ENCODE assay signal across 10 cellular contexts in genomic region chr3:142296507-142296906, GRCh38.
"Had no signal": no experiment of that assay in that cellular context is flagged by ENCODE, and none has a peak within 500 bp of the region (broad histone marks: within the 10 kb centered on the region; RNA-seq: fewer than 3 reads in every experiment).

No MANE protein-coding gene starts in this region.

- H3K9me3 ChIP-seq: HAP-1 had no signal

- H3K27ac ChIP-seq: GM23248 had no signal

- ATAC-seq: HCT116, K562 had no signal

- H3K36me3 ChIP-seq: HAP-1 had no signal

- DNase-seq: GM23248, GOT3, H7, HFFc6, IMR-90, Kasumi-1, KG1 had no signal

- H3K4me1 ChIP-seq: HAP-1 had no signal

- H3K9ac ChIP-seq: GM23248 had no signal

- H3K4me3 ChIP-seq: GM23248, HAP-1, K562 had no signal

- H2AFZ ChIP-seq: GM23248 had no signal
